Comparison of ENCODE assay signal across 1 cellular context in the genomic region with DNA sequence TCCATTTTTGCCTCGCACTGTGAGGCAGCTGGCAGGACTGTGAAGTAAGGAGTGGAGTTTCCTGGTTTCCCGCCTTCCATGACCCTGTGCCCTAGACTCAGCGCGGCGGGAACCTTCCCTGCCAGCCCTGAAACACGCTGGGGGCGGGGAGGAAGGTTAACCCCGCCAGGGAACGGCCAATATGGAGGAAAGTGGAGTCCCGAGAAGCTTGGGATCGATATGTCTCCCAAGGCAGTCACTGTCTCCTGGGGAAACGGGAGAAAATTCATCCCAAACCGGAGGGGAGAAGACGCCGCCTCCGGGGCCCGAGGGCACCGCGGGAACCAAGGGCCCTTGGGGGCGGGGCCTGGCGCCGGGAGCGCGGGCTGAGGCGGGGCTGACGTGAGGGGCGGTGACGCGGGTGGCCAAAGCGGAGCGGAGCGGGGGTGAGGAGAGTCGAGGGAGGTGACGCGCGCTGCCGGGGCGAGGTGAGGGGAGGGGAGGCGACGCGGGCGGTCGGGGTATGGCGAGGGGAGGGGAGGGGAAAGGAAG.
TF ChIP-seq lines count a peak whose summit lies in the region.

A gene with protein sequence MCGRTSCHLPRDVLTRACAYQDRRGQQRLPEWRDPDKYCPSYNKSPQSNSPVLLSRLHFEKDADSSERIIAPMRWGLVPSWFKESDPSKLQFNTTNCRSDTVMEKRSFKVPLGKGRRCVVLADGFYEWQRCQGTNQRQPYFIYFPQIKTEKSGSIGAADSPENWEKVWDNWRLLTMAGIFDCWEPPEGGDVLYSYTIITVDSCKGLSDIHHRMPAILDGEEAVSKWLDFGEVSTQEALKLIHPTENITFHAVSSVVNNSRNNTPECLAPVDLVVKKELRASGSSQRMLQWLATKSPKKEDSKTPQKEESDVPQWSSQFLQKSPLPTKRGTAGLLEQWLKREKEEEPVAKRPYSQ (plus strand): TSS at position 432 of the 531 bp plus-strand sequence. CDS start 863 bp downstream, outside the sequence.

TF ChIP-seq in HepG2, 621 proteins besides CTCF, POLR2A, EP300 and RAD21 (continued from another document and continues in another):
- TF ChIP-seq, protein P1, sequence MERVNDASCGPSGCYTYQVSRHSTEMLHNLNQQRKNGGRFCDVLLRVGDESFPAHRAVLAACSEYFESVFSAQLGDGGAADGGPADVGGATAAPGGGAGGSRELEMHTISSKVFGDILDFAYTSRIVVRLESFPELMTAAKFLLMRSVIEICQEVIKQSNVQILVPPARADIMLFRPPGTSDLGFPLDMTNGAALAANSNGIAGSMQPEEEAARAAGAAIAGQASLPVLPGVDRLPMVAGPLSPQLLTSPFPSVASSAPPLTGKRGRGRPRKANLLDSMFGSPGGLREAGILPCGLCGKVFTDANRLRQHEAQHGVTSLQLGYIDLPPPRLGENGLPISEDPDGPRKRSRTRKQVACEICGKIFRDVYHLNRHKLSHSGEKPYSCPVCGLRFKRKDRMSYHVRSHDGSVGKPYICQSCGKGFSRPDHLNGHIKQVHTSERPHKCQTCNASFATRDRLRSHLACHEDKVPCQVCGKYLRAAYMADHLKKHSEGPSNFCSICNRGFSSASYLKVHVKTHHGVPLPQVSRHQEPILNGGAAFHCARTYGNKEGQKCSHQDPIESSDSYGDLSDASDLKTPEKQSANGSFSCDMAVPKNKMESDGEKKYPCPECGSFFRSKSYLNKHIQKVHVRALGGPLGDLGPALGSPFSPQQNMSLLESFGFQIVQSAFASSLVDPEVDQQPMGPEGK (CRISPR knock-in tag; IDR thresholded peaks at IDR 0.05): no peak; the same call in 1 of the 2 replicates
- TF ChIP-seq IRX3 (CRISPR knock-in tag; IDR thresholded peaks at IDR 0.05; ENCODE audit: borderline replicate concordance, low read depth) (no peak), HMG20B (CRISPR knock-in tag; conservative IDR thresholded peaks at IDR 0.05) (no peak), SUZ12 (IDR thresholded peaks at IDR 0.05; ENCODE audit: low read depth, low read length) (no peak), ZMYM2 (CRISPR knock-in tag; IDR thresholded peaks at IDR 0.05) (no peak), ZNF572 (CRISPR knock-in tag; IDR thresholded peaks at IDR 0.05) (peak; percentile 44; the same call in 1 of the 2 replicates), IKZF1 (IDR thresholded peaks at IDR 0.05) (no peak), GATA4 (IDR thresholded peaks at IDR 0.05; ENCODE audit: borderline replicate concordance, low read depth) (no peak), KDM6A (CRISPR knock-in tag; IDR thresholded peaks at IDR 0.05; ENCODE audit: low read depth) (no peak), ZFP36 (IDR thresholded peaks at IDR 0.05; ENCODE audit: borderline replicate concordance, low read depth, low read length, partially characterized antibody) (no peak), BORCS8-MEF2B (CRISPR knock-in tag; IDR thresholded peaks at IDR 0.05) (peak; percentile 68; the same call in 1 of the 2 replicates), ZNF709 (CRISPR knock-in tag; IDR thresholded peaks at IDR 0.05) (no peak), ZNF350 (CRISPR knock-in tag; IDR thresholded peaks at IDR 0.05; ENCODE audit: borderline replicate concordance, low read depth) (peak; percentile 54; the same call in 1 of the 2 replicates), RORA (CRISPR knock-in tag; IDR thresholded peaks at IDR 0.05) (no peak), ZNF383 (CRISPR knock-in tag; IDR thresholded peaks at IDR 0.05; ENCODE audit: borderline replicate concordance) (no peak), HOXA7 (CRISPR knock-in tag; IDR thresholded peaks at IDR 0.05) (no peak), RAD51 (IDR thresholded peaks at IDR 0.05; ENCODE audit: borderline replicate concordance) (no peak), YY1 (IDR thresholded peaks at IDR 0.05; ENCODE audit: insufficient read depth, insufficient replicate concordance, low read depth, low read length) (peak; percentile 11), RBM39 (IDR thresholded peaks at IDR 0.05; ENCODE audit: low read depth, low read length, poor library complexity, severe bottlenecking) (no peak), TAF1 (CRISPR knock-in tag; IDR thresholded peaks at IDR 0.05) (no peak), ZNF484 (CRISPR knock-in tag; IDR thresholded peaks at IDR 0.05; ENCODE audit: borderline replicate concordance, low read depth) (no peak), JUNB (CRISPR knock-in tag; IDR thresholded peaks at IDR 0.05; ENCODE audit: borderline replicate concordance) (no peak), SIN3B (IDR thresholded peaks at IDR 0.05; ENCODE audit: low read length) (no peak), GTF2F1 (IDR thresholded peaks at IDR 0.05; ENCODE audit: low read length) (no peak), POLR2G (IDR thresholded peaks at IDR 0.05; ENCODE audit: low read depth, low read length) (peak; percentile 83), TP53 (CRISPR knock-in tag; conservative IDR thresholded peaks at IDR 0.05) (no peak), ZNF251 (CRISPR knock-in tag; IDR thresholded peaks at IDR 0.05) (no peak), PCBP1 (IDR thresholded peaks at IDR 0.05; ENCODE audit: borderline replicate concordance, low read depth, low read length) (no peak), ZNF296 (CRISPR knock-in tag; conservative IDR thresholded peaks at IDR 0.05) (no peak), REPIN1 (CRISPR knock-in tag; IDR thresholded peaks at IDR 0.05; ENCODE audit: borderline replicate concordance, low read depth) (0 out of 2 replicates have a peak, but pooled peaks have one; percentile 47), ZNF562 (CRISPR knock-in tag; IDR thresholded peaks at IDR 0.05; ENCODE audit: borderline replicate concordance) (no peak), ZBTB20 (CRISPR knock-in tag; IDR thresholded peaks at IDR 0.05; ENCODE audit: borderline replicate concordance, low read depth) (no peak), ZNF335 (CRISPR knock-in tag; IDR thresholded peaks at IDR 0.05) (0 out of 2 replicates have a peak, but pooled peaks have one; percentile 44), FIP1L1 (IDR thresholded peaks at IDR 0.05; ENCODE audit: borderline replicate concordance, insufficient read depth, low read depth, low read length) (no peak), ZNF354B (CRISPR knock-in tag; IDR thresholded peaks at IDR 0.05) (no peak), SRSF1 (optimal IDR thresholded peaks at IDR 0.05; ENCODE audit: low read depth, low read length) (no peak), GTF3A (CRISPR knock-in tag; conservative IDR thresholded peaks at IDR 0.05) (no peak)
- TF ChIP-seq, protein P2, sequence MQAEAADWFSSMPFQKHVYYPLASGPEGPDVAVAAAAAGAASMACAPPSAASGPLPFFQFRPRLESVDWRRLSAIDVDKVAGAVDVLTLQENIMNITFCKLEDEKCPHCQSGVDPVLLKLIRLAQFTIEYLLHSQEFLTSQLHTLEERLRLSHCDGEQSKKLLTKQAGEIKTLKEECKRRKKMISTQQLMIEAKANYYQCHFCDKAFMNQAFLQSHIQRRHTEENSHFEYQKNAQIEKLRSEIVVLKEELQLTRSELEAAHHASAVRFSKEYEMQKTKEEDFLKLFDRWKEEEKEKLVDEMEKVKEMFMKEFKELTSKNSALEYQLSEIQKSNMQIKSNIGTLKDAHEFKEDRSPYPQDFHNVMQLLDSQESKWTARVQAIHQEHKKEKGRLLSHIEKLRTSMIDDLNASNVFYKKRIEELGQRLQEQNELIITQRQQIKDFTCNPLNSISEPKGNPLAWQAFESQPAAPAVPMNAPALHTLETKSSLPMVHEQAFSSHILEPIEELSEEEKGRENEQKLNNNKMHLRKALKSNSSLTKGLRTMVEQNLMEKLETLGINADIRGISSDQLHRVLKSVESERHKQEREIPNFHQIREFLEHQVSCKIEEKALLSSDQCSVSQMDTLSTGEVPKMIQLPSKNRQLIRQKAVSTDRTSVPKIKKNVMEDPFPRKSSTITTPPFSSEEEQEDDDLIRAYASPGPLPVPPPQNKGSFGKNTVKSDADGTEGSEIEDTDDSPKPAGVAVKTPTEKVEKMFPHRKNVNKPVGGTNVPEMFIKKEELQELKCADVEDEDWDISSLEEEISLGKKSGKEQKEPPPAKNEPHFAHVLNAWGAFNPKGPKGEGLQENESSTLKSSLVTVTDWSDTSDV (CRISPR knock-in tag; IDR thresholded peaks at IDR 0.05): 0 out of 2 replicates have a peak, but pooled peaks have one; percentile 30
- TF ChIP-seq, protein P3, sequence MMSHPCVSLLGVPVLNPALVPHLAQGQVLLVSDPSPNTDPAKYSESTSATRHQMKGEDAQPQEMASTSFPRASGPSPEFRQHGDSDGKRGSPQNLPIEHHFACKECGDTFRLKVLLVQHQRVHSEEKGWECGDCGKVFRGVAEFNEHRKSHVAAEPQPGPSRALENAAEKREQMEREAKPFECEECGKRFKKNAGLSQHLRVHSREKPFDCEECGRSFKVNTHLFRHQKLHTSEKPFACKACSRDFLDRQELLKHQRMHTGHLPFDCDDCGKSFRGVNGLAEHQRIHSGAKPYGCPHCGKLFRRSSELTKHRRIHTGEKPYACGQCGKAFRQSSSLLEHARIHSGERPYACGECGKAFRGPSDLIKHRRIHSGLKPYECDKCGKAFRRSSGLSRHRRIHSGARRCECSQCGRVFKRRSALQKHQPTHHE (CRISPR knock-in tag; IDR thresholded peaks at IDR 0.05; ENCODE audit: borderline replicate concordance): no peak
- TF ChIP-seq, protein P4, sequence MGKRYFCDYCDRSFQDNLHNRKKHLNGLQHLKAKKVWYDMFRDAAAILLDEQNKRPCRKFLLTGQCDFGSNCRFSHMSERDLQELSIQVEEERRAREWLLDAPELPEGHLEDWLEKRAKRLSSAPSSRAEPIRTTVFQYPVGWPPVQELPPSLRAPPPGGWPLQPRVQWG (CRISPR knock-in tag; IDR thresholded peaks at IDR 0.05; ENCODE audit: borderline replicate concordance, low read depth): no peak
- TF ChIP-seq, protein P5, sequence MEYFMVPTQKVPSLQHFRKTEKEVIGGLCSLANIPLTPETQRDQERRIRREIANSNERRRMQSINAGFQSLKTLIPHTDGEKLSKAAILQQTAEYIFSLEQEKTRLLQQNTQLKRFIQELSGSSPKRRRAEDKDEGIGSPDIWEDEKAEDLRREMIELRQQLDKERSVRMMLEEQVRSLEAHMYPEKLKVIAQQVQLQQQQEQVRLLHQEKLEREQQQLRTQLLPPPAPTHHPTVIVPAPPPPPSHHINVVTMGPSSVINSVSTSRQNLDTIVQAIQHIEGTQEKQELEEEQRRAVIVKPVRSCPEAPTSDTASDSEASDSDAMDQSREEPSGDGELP (IDR thresholded peaks at IDR 0.05; ENCODE audit: borderline replicate concordance, low read depth): no peak
- TF ChIP-seq, protein P6, sequence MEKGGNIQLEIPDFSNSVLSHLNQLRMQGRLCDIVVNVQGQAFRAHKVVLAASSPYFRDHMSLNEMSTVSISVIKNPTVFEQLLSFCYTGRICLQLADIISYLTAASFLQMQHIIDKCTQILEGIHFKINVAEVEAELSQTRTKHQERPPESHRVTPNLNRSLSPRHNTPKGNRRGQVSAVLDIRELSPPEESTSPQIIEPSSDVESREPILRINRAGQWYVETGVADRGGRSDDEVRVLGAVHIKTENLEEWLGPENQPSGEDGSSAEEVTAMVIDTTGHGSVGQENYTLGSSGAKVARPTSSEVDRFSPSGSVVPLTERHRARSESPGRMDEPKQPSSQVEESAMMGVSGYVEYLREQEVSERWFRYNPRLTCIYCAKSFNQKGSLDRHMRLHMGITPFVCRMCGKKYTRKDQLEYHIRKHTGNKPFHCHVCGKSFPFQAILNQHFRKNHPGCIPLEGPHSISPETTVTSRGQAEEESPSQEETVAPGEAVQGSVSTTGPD (CRISPR knock-in tag; IDR thresholded peaks at IDR 0.05): no peak
- TF ChIP-seq, protein P7, sequence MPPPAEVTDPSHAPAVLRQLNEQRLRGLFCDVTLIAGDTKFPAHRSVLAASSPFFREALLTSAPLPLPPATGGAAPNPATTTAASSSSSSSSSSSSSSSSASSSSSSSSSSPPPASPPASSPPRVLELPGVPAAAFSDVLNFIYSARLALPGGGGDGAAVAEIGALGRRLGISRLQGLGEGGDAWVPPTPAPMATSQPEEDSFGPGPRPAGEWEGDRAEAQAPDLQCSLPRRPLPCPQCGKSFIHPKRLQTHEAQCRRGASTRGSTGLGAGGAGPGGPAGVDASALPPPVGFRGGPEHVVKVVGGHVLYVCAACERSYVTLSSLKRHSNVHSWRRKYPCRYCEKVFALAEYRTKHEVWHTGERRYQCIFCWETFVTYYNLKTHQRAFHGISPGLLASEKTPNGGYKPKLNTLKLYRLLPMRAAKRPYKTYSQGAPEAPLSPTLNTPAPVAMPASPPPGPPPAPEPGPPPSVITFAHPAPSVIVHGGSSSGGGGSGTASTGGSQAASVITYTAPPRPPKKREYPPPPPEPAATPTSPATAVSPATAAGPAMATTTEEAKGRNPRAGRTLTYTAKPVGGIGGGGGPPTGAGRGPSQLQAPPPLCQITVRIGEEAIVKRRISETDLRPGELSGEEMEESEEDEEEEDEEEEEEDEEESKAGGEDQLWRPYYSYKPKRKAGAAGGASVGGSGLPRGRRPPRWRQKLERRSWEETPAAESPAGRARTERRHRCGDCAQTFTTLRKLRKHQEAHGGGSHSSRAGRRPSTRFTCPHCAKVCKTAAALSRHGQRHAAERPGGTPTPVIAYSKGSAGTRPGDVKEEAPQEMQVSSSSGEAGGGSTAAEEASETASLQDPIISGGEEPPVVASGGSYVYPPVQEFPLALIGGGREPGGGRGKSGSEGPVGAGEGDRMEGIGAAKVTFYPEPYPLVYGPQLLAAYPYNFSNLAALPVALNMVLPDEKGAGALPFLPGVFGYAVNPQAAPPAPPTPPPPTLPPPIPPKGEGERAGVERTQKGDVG (CRISPR knock-in tag; IDR thresholded peaks at IDR 0.05; ENCODE audit: borderline replicate concordance): no peak
- TF ChIP-seq, protein P8, sequence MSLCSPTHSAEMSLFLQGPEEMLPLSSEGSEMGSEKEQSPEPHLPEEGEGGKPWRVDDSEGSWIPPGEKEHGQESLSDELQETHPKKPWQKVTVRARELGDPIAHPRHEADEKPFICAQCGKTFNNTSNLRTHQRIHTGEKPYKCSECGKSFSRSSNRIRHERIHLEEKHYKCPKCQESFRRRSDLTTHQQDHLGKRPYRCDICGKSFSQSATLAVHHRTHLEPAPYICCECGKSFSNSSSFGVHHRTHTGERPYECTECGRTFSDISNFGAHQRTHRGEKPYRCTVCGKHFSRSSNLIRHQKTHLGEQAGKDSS (CRISPR knock-in tag; IDR thresholded peaks at IDR 0.05; ENCODE audit: borderline replicate concordance, low read depth): peak; percentile 21; the same call in 1 of the 2 replicates
- TF ChIP-seq, protein P9, sequence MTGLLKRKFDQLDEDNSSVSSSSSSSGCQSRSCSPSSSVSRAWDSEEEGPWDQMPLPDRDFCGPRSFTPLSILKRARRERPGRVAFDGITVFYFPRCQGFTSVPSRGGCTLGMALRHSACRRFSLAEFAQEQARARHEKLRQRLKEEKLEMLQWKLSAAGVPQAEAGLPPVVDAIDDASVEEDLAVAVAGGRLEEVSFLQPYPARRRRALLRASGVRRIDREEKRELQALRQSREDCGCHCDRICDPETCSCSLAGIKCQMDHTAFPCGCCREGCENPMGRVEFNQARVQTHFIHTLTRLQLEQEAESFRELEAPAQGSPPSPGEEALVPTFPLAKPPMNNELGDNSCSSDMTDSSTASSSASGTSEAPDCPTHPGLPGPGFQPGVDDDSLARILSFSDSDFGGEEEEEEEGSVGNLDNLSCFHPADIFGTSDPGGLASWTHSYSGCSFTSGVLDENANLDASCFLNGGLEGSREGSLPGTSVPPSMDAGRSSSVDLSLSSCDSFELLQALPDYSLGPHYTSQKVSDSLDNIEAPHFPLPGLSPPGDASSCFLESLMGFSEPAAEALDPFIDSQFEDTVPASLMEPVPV (CRISPR knock-in tag; IDR thresholded peaks at IDR 0.05): no peak; the same call in 1 of the 2 replicates
